Comparison of ENCODE assay signal across 1 cellular context in genomic region chr18:49007663-49008062, GRCh38.
TF ChIP-seq lines count a peak whose summit lies in the region.

No MANE protein-coding gene starts in this region.

TF ChIP-seq in K562, 482 proteins besides CTCF, POLR2A, EP300 and RAD21:
- TF ChIP-seq TCFL5 (CRISPR knock-in tag; conservative IDR thresholded peaks at IDR 0.05): no peak
- TF ChIP-seq ARID2 (IDR thresholded peaks at IDR 0.05): no peak
- TF ChIP-seq HMG20B (CRISPR knock-in tag; IDR thresholded peaks at IDR 0.05): no peak
